In the genomic region with DNA sequence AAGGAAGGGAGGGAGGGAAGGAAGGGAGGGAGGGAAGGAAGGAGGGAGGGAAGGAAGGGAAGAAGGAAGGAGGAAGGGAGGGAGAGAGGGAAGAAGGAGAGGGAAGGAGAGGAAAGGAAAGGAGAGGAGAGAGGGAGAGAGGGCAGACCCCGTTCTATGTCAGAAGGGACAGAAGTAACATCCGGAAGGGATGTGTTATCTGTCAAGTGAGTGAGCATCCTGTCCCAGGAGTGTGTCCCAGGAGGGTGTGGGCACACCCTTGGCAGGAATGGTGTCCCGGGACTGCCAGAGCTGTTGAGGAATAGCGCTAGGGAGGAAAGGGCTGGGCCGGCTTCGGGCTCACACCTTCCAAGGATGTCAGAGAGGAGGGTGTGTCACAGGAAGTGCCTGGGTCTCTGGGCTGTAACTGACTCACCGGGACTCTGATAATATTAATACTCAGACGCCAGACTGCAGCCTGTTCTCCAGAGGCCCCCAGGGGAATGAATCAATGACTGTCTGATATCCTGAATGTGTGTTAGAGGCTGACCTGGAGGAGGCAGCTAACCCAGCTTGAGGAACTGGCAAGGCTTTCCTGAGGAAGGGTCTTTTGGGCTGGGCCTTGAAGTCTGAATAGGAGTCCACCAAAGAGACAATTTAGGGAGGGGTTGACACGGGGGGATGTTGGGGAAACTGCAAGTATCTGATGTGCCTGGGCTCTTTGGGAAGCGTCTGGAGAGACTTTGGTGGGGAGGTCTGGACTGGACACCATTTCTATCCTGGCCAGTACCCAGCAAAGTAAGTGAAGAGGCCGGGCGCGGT, we compare ENCODE assay signal across 1 cellular context.
A peak's percentile ranks its signal among the peaks of the same experiment; 100 is the strongest.
TF ChIP-seq lines count a peak whose summit lies in the region.

No MANE protein-coding gene starts in this region.

TF ChIP-seq in HepG2, 621 proteins besides CTCF, POLR2A, EP300 and RAD21:
- TF ChIP-seq HNRNPK (IDR thresholded peaks at IDR 0.05; ENCODE audit: low read depth, low read length, poor library complexity, severe bottlenecking) (peak; percentile 98), PCBP1 (IDR thresholded peaks at IDR 0.05; ENCODE audit: borderline replicate concordance, low read depth, low read length) (0 out of 2 replicates have a peak, but pooled peaks have one; percentile 55), CCDC6 (CRISPR knock-in tag; IDR thresholded peaks at IDR 0.05) (no peak), PCBP2 (optimal IDR thresholded peaks at IDR 0.05; ENCODE audit: low read depth, low read length, poor library complexity, severe bottlenecking) (peak; percentile 76), MBNL3 (CRISPR knock-in tag; conservative IDR thresholded peaks at IDR 0.05) (no peak), ZNF792 (CRISPR knock-in tag; IDR thresholded peaks at IDR 0.05) (no peak), ZNF816 (CRISPR knock-in tag; IDR thresholded peaks at IDR 0.05; ENCODE audit: borderline replicate concordance) (no peak)
TF ChIP-seq in HepG2: peak in this region for 3.
